ENCODE assay signal across 20 cellular contexts in the genomic region with DNA sequence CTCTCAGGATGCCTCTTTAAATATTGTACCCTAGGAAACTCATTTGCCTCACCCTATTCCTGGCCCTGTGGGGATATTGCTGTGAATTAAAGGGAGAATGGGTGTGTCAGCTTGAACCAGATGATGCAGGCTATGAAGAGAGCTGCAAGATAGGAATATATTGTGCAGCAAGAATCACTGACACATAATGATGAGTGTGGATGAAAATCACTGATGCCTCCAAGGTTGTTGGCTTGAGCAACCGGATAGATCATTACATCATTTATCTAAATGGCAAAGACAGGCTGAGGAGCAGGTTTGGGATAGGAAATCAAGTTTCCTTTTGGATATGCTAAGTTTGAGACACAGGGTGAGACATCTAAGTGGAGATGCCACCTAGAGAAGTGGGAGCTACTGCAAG. TPM values are rescaled to one million over a fixed set of nuclear protein-coding genes. Genes with fewer than 3 reads are reported as not detected.
"Had no signal": no experiment of that assay in that cellular context is flagged by ENCODE, and none has a peak within 500 bp of the region (broad histone marks: within the 10 kb centered on the region; RNA-seq: fewer than 3 reads in every experiment).

No MANE protein-coding gene starts in this region.

- H3K27ac ChIP-seq: coronary artery, esophagus muscularis mucosa, right atrium auricular region, sigmoid colon, skin epidermis, testis had no signal

- DNase-seq: effector CD4-positive, alpha-beta T cell; endodermal cell; foreskin fibroblast; immature natural killer cell; kidney; left colon; left ventricle myocardium superior; naive thymus-derived CD4-positive, alpha-beta T cell; nephron progenitor cell; sigmoid colon; stimulated activated CD4-positive, alpha-beta T cell treated with anti-CD3 and anti-CD28 coated beads, Interleukin-2, amount 100 ng/mL, for 24 hours; stimulated activated CD4-positive, alpha-beta T cell treated with anti-CD3 and anti-CD28 coated beads, Interleukin-4, amount 100 ng/mL, for 4 hours; stimulated activated naive B cell treated with anti-CD40 and anti-IgM and Interleukin-4, amounts not matched to agents 10 μg/mL and 1 μg/mL and 100 μg/mL, for 72 hours; stimulated activated naive CD8-positive, alpha-beta T cell treated with anti-CD3 and anti-CD28 coated beads, Interleukin-15, amount 100 ng/mL, for 72 hours; testis had no signal

- H3K36me3 ChIP-seq: esophagus muscularis mucosa, right atrium auricular region, sigmoid colon had no signal

- H3K27me3 ChIP-seq: right atrium auricular region, testis had no signal

- H3K4me3 ChIP-seq: coronary artery, esophagus muscularis mucosa, right atrium auricular region, sigmoid colon, skin epidermis, testis had no signal

- H3K9me3 ChIP-seq: esophagus muscularis mucosa, right atrium auricular region, sigmoid colon, testis had no signal

- ATAC-seq: left colon; left ventricle myocardium superior; naive thymus-derived CD4-positive, alpha-beta T cell; stimulated activated naive B cell treated with anti-CD40 and anti-IgM and Interleukin-4, amounts not matched to agents 10 μg/mL and 1 μg/mL and 100 μg/mL, for 72 hours; stimulated activated naive CD8-positive, alpha-beta T cell treated with anti-CD3 and anti-CD28 coated beads, Interleukin-15, amount 100 ng/mL, for 72 hours had no signal

RNA-seq across cellular contexts. Expression of a gene that starts 6.2 kb away (rescaled TPM):
- total RNA-seq: mononuclear cell had no signal
